8 cellular contexts compared by ENCODE assay signal in genomic region chr19:47598407-47599349, GRCh38. TPM values are rescaled to one million over a fixed set of nuclear protein-coding genes. Genes with fewer than 3 reads are reported as not detected.
DNase-seq lines count a peak whose midpoint lies in the region; ATAC-seq and TF ChIP-seq lines count a peak whose summit lies in the region.

No MANE protein-coding gene starts in this region.

- ATAC-seq in activated CD8-positive, alpha-beta T cell treated with anti-CD3 and anti-CD28 coated beads for 36 hours = no peak
- ATAC-seq in heart left ventricle (peak in 2 of 4 donors; percentile 32), HG03460 (IDR thresholded peaks at IDR 0.05; ENCODE audit: unreplicated experiment) (no peak)

- H3K4me3 ChIP-seq in heart left ventricle = peak overlapping the region in 10 of 12 donors; percentile 17 to 70 (median 67)
- peak overlapping the region; percentile 4 to 6 for H3K4me3 ChIP-seq in prostate gland

- H3K27me3 ChIP-seq in heart left ventricle (no peaks in the 10 kb centered on the region), prostate gland (replicated peaks; ENCODE audit: insufficient read depth) (no peaks in the 10 kb centered on the region)

- H3K9me3 ChIP-seq in heart left ventricle (no peaks in the 10 kb centered on the region), prostate gland (no peaks in the 10 kb centered on the region)

- no peak for TF ChIP-seq CTCF in activated CD8-positive, alpha-beta T cell treated with anti-CD3 and anti-CD28 coated beads for 36 hours (IDR thresholded peaks at IDR 0.05)
- TF ChIP-seq CTCF in heart left ventricle (IDR thresholded peaks at IDR 0.05) (no peak), prostate gland (IDR thresholded peaks at IDR 0.05) (no peak)

- WGBS in heart left ventricle, 4 donors = 20 to 22% (median 21%) methylated on average over 18 to 21 of the region's 21 CpGs
- 15% methylated on average over 21 of the region's 21 CpGs for WGBS in prostate gland

- peaks cover 40% of the 10 kb centered on the region for H3K4me1 Mint-ChIP-seq in activated naive CD4-positive, alpha-beta T cell treated with anti-CD3 and anti-CD28 coated beads, Interleukin-2, amount 10 ng/mL, durations not matched to agents 7 days and 5 days
- peaks cover 19% of the 10 kb centered on the region for H3K4me1 Mint-ChIP-seq in activated CD8-positive, alpha-beta T cell treated with anti-CD3 and anti-CD28 coated beads for 36 hours (ENCODE audit: low read depth)

- peak overlapping the region; percentile 76 for H3K4me3 Mint-ChIP-seq in activated naive CD4-positive, alpha-beta T cell treated with anti-CD3 and anti-CD28 coated beads, Interleukin-2, amount 10 ng/mL, durations not matched to agents 7 days and 5 days
- H3K4me3 Mint-ChIP-seq in activated CD8-positive, alpha-beta T cell treated with anti-CD3 and anti-CD28 coated beads for 36 hours = peak overlapping the region; percentile 86

- intact Hi-C loops in activated CD8-positive, alpha-beta T cell treated with anti-CD3 and anti-CD28 coated beads for 36 hours (cut with micrococcal nuclease) = no loop called here
- intact Hi-C loops in heart left ventricle (cut with DNase I) = loop anchor here in 2 of 10 donors (2.0 to 5.0 kb wide), 2 partner anchors 76 to 84 kb away; partner anchors contain the start of gene NAPA (in 1 of the 2)
- intact Hi-C loops in prostate gland (cut with DNase I) = loop anchor here (1.0 to 10.0 kb wide), 2 partner anchors 83 to 164 kb away; partner anchors contain the start of gene NAPA

- POLR2A ChIA-PET in activated CD8-positive, alpha-beta T cell treated with anti-CD3 and anti-CD28 coated beads for 36 hours (lab: Charles Lee) = interaction anchor here (0.6 to 4.6 kb wide), 4 partner anchors 9 to 1500 kb away, joined by 3 to 34 read pairs (median 4); no protein-coding TSS in a partner anchor

- CTCF ChIA-PET in activated naive CD4-positive, alpha-beta T cell treated with anti-CD3 and anti-CD28 coated beads, Interleukin-2, amount 10 ng/mL, durations not matched to agents 7 days and 5 days (lab: Charles Lee) = interaction anchor here (0.7 kb wide), 1 partner anchor 9 kb away, joined by 3 read pairs; no protein-coding TSS in a partner anchor
- CTCF ChIA-PET in activated CD8-positive, alpha-beta T cell treated with anti-CD3 and anti-CD28 coated beads for 36 hours (lab: Charles Lee) = interaction anchor here (1.1 to 2.2 kb wide), 2 partner anchors 83 to 101 kb away, joined by 4 to 11 read pairs; partner anchors contain the start of gene NAPA

- H3K27ac ChIP-seq in heart left ventricle = peak overlapping the region; percentile 10 to 95 (median 74)
- peak overlapping the region; percentile 69 to 84 for H3K27ac ChIP-seq in prostate gland

- peaks cover 27% of the 10 kb centered on the region for H3K27me3 Mint-ChIP-seq in activated naive CD4-positive, alpha-beta T cell treated with anti-CD3 and anti-CD28 coated beads, Interleukin-2, amount 10 ng/mL, durations not matched to agents 7 days and 5 days
- H3K27me3 Mint-ChIP-seq in activated CD8-positive, alpha-beta T cell treated with anti-CD3 and anti-CD28 coated beads for 36 hours = no peaks in the 10 kb centered on the region

- no peaks in the 10 kb centered on the region for H3K36me3 ChIP-seq in heart left ventricle
- no peaks in the 10 kb centered on the region for H3K36me3 ChIP-seq in prostate gland

- no peaks in the 10 kb centered on the region for H3K9me3 Mint-ChIP-seq in activated naive CD4-positive, alpha-beta T cell treated with anti-CD3 and anti-CD28 coated beads, Interleukin-2, amount 10 ng/mL, durations not matched to agents 7 days and 5 days
- no peaks in the 10 kb centered on the region for H3K9me3 Mint-ChIP-seq in activated CD8-positive, alpha-beta T cell treated with anti-CD3 and anti-CD28 coated beads for 36 hours

- H3K27ac Mint-ChIP-seq in activated naive CD4-positive, alpha-beta T cell treated with anti-CD3 and anti-CD28 coated beads, Interleukin-2, amount 10 ng/mL, durations not matched to agents 7 days and 5 days = peak overlapping the region; percentile 95
- H3K27ac Mint-ChIP-seq in activated CD8-positive, alpha-beta T cell treated with anti-CD3 and anti-CD28 coated beads for 36 hours = no peak overlapping the region

- no peaks in the 10 kb centered on the region for H3K36me3 Mint-ChIP-seq in activated naive CD4-positive, alpha-beta T cell treated with anti-CD3 and anti-CD28 coated beads, Interleukin-2, amount 10 ng/mL, durations not matched to agents 7 days and 5 days
- no peaks in the 10 kb centered on the region for H3K36me3 Mint-ChIP-seq in activated CD8-positive, alpha-beta T cell treated with anti-CD3 and anti-CD28 coated beads for 36 hours (ENCODE audit: low read depth)

- H3K4me1 ChIP-seq in heart left ventricle (peaks cover 0 to 40% (median 18%) of the 10 kb centered on the region in 12 donors), prostate gland (replicated peaks) (peaks cover 3% of the 10 kb centered on the region)

- no peak for DNase-seq in activated naive CD4-positive, alpha-beta T cell treated with anti-CD3 and anti-CD28 coated beads, Interleukin-2, amount 10 ng/mL, durations not matched to agents 7 days and 5 days
- no peak for DNase-seq in activated naive CD4-positive, alpha-beta T cell treated with anti-CD3 and anti-CD28 coated beads, Interleukin-2, amount 50 U/mL, for 16 hours
- DNase-seq in activated CD8-positive, alpha-beta T cell treated with anti-CD3 and anti-CD28 coated beads for 36 hours = no peak
- DNase-seq in heart left ventricle = peak in 4 of 5 donors; percentile 37 to 60 (median 46)
- DNase-seq in prostate gland (ENCODE audit: low spot score) = peak; percentile 25
- no peak for DNase-seq in SHP77 (lab: John Stamatoyannopoulos, UW)
- DNase-seq in T-helper 9 cell = no peak

- TF ChIP-seq POLR2A in heart left ventricle (IDR thresholded peaks at IDR 0.05) (no peak), prostate gland (IDR thresholded peaks at IDR 0.05) (peak; percentile 14)

RNA-seq across cellular contexts. Expression of gene BICRA, which starts 10.3 kb away (rescaled TPM):
- 1 to 10 TPM; 8.7 to 8.8 TPM for total RNA-seq in activated CD8-positive, alpha-beta T cell treated with anti-CD3 and anti-CD28 coated beads for 36 hours
- total RNA-seq in heart left ventricle = 10 to 100 TPM in 3 of 9 donors, 1 to 10 TPM in 6; 5.3 to 14.5 (median 8.7) TPM
- 1 to 10 TPM; 7.2 to 7.6 TPM for polyA plus RNA-seq in heart left ventricle
- 10 to 100 TPM; 19.4 to 25.3 TPM for total RNA-seq in prostate gland

RNA-seq across cellular contexts. Expression of gene ZNF541, which starts 25.7 kb away (rescaled TPM):
- under 1 TPM; 0.29 to 0.41 TPM for total RNA-seq in activated CD8-positive, alpha-beta T cell treated with anti-CD3 and anti-CD28 coated beads for 36 hours
- 1 to 10 TPM in 6 of 9 donors, under 1 TPM in 3; 0.63 to 3.8 (median 1.1) TPM for total RNA-seq in heart left ventricle
- polyA plus RNA-seq in heart left ventricle = 1 to 10 TPM in 1 of 2 donors, under 1 TPM in 1; 0.15 to 1.1 TPM
- 10 to 100 TPM in 1 of 2 donors, under 1 TPM in 1; 0.23 to 13.9 TPM for total RNA-seq in prostate gland

Comparison
In these comparisons a context has a peak if more than half of its experiments do, and no peak if none do; other contexts are left out.
1. DNase-seq: peak in heart left ventricle (4 of 5) and prostate gland (single experiment); none in activated naive CD4-positive, alpha-beta T cell treated with anti-CD3 and anti-CD28 coated beads, Interleukin-2, amount 10 ng/mL, durations not matched to agents 7 days and 5 days (single experiment), activated naive CD4-positive, alpha-beta T cell treated with anti-CD3 and anti-CD28 coated beads, Interleukin-2, amount 50 U/mL, for 16 hours (single experiment), activated CD8-positive, alpha-beta T cell treated with anti-CD3 and anti-CD28 coated beads for 36 hours (single experiment), SHP77 (0 of 2) and T-helper 9 cell (single experiment).